In genomic region chr21:16002872-16003466, GRCh38 we compare ENCODE assay signal across 9 cellular contexts.
DNase-seq lines count a peak whose midpoint lies in the region; ATAC-seq and TF ChIP-seq lines count a peak whose summit lies in the region.
"Had no signal": no experiment of that assay in that cellular context is flagged by ENCODE, and none has a peak within 500 bp of the region (broad histone marks: within the 10 kb centered on the region; RNA-seq: fewer than 3 reads in every experiment).

No MANE protein-coding gene starts in this region.

- peaks cover 2% of the 10 kb centered on the region for H3K27me3 Mint-ChIP-seq in GM23338 (ENCODE audit: insufficient read depth, low read depth, poor library complexity)
- H3K27me3 Mint-ChIP-seq in Calu3 (ENCODE audit: unreplicated experiment): no peaks in the 10 kb centered on the region

- CTCF ChIA-PET in Calu3 (lab: Charles Lee): no interaction called here

- no peaks in the 10 kb centered on the region for H3K36me3 Mint-ChIP-seq in GM23338 (ENCODE audit: low read depth)
- H3K36me3 Mint-ChIP-seq in Calu3 (ENCODE audit: insufficient read depth, unreplicated experiment): no peaks in the 10 kb centered on the region

- in situ Hi-C loops in SK-MEL-5 (cut with HindIII; ENCODE audit: low pct_unique_long_range_greater_than_20kb, low sequenced_read_pairs): no loop called here

- no peaks in the 10 kb centered on the region for H3K79me2 ChIP-seq in GM23338 (replicated peaks; ENCODE audit: insufficient read depth)

- peak; percentile 37 to 65; a peak in 3 of 4 replicates for TF ChIP-seq CTCF in GM23338 (conservative IDR thresholded peaks at IDR 0.05; ENCODE audit: low read depth in 2 of 2)
- peak; percentile 71 for TF ChIP-seq CTCF in fibroblast of mammary gland (conservative IDR thresholded peaks at IDR 0.05; ENCODE audit: control insufficient read depth, insufficient read depth, low read depth, low read length)
- TF ChIP-seq CTCF in Calu3 (IDR thresholded peaks at IDR 0.05; ENCODE audit: unreplicated experiment): no peak

- no peak overlapping the region for H3K4me3 ChIP-seq in GM23338
- no peak overlapping the region for H3K4me3 ChIP-seq in fibroblast of mammary gland (ENCODE audit: control insufficient read depth, low read depth, low read length)

- no peaks in the 10 kb centered on the region for H3K4me1 Mint-ChIP-seq in GM23338
- peaks cover 7% of the 10 kb centered on the region for H3K4me1 Mint-ChIP-seq in Calu3 (ENCODE audit: low read depth, unreplicated experiment)

- no peak overlapping the region for H3K4me3 Mint-ChIP-seq in GM23338
- no peak overlapping the region for H3K4me3 Mint-ChIP-seq in Calu3 (ENCODE audit: low read depth, unreplicated experiment)

- no peak overlapping the region for H2AFZ ChIP-seq in GM23338

- intact Hi-C loops in Calu3 (cut with micrococcal nuclease; ENCODE audit: unreplicated experiment): loop anchor here (5.0 kb wide), 1 partner anchor 329 kb away; no protein-coding TSS in a partner anchor

- H3K4me1 ChIP-seq in GM23338 (ENCODE audit: insufficient read depth): no peaks in the 10 kb centered on the region

- H3K27ac Mint-ChIP-seq in GM23338 (no peak overlapping the region), Calu3 (ENCODE audit: unreplicated experiment) (no peak overlapping the region)

- H3K9me2 ChIP-seq in GM23338 (ENCODE audit: insufficient read depth): no peaks in the 10 kb centered on the region

- no TSS peak for BruUV-seq in Calu3 (replicated peaks; lab: Mats Ljungman, UMichigan)

- peak; percentile 24 for DNase-seq in GM23338 (ENCODE audit: low spot score)
- peak; percentile 30 for DNase-seq in SK-MEL-5 (ENCODE audit: low read depth, low spot score)
- DNase-seq in fibroblast of mammary gland (ENCODE audit: low read depth): peak; percentile 64
- peak; percentile 23 for DNase-seq in putamen (ENCODE audit: low spot score)
- no peak for DNase-seq in NK-92 (lab: John Stamatoyannopoulos, UW; ENCODE audit: unreplicated experiment)
- no peak for DNase-seq in NCI-H1436 treated with DMSO at 0.1 percent for 48 hours (lab: John Stamatoyannopoulos, UW)
- DNase-seq in Calu3: no peak
- DNase-seq: NCI-H1417 treated with DMSO at 0.1 percent for 48 hours had no signal

- no peak overlapping the region for H3K4me2 ChIP-seq in GM23338

- H3K9me3 Mint-ChIP-seq in GM23338 (no peaks in the 10 kb centered on the region), Calu3 (ENCODE audit: low read depth, unreplicated experiment) (no peaks in the 10 kb centered on the region)

- H3K27ac ChIP-seq in GM23338 (ENCODE audit: low read depth): no peak overlapping the region

- no peaks in the 10 kb centered on the region for H4K20me1 ChIP-seq in GM23338 (replicated peaks; ENCODE audit: insufficient read depth)

- no peaks in the 10 kb centered on the region for H3F3A ChIP-seq in GM23338 (replicated peaks; ENCODE audit: low read depth)

- H3K27me3 ChIP-seq in GM23338 (ENCODE audit: insufficient read depth): no peaks in the 10 kb centered on the region

- ATAC-seq in GM23338 (no peak; the same call in 2 of the 3 replicates), GM18909 (IDR thresholded peaks at IDR 0.05; ENCODE audit: poor library complexity, unreplicated experiment) (no peak)

- no peaks in the 10 kb centered on the region for H3K36me3 ChIP-seq in GM23338 (ENCODE audit: insufficient read depth)

TF ChIP-seq in GM23338, 12 proteins besides CTCF, POLR2A, EP300 and RAD21:
- TF ChIP-seq ZNF114 (CRISPR knock-in tag; IDR thresholded peaks at IDR 0.05) (no peak), POLR2AphosphoS5 (IDR thresholded peaks at IDR 0.05; ENCODE audit: low read depth) (no peak), STAT1 (IDR thresholded peaks at IDR 0.05; ENCODE audit: unreplicated experiment) (no peak)

Comparison
In these comparisons a context has a peak if more than half of its experiments do, and no peak if none do; other contexts are left out.
1. DNase-seq: peak in GM23338 (single experiment), SK-MEL-5 (single experiment), fibroblast of mammary gland (single experiment) and putamen (single experiment); none in NK-92 (single experiment), NCI-H1436 treated with DMSO at 0.1 percent for 48 hours (single experiment) and Calu3 (single experiment).